ENCODE assay signal across 25 cellular contexts in the genomic region with DNA sequence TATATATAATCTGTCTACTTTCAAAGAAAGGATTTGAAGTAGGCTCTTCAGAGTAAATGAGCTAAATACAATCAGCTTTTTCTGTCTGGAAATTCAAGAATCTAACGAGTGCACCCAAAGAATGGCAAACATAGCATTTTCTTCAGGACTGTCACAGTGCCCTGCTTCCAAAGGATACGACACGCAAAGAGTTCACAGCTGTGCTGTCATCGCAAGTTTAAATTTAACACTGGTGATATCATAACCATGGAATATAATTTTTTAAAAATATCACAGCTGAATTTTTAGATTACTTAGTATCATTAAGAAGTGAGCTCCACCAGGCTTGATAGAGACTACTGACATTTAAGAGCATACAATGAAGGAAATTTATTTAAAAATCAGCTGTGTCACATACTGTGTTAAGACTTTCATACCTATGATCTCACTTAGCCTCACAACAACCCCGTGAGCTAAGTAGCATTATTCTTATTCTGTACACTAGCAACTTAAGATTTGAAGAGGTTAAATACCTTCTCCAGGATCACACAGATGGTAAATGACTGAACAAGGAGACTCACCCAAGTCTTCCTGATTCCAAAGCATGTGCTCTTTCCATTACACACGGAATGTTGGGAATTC. TPM values are rescaled to one million over a fixed set of nuclear protein-coding genes. Genes with fewer than 3 reads are reported as not detected.
"Had no signal": no experiment of that assay in that cellular context is flagged by ENCODE, and none has a peak within 500 bp of the region (broad histone marks: within the 10 kb centered on the region; RNA-seq: fewer than 3 reads in every experiment).

No MANE protein-coding gene starts in this region.

- H3K4me1 Mint-ChIP-seq: central memory CD8-positive, alpha-beta T cell; memory B cell; nephron progenitor cell; stimulated activated memory B cell treated with anti-CD40 and anti-IgM and Interleukin-4, amounts not matched to agents 10 μg/mL and 1 μg/mL and 100 μg/mL, for 72 hours had no signal

- H3K27me3 Mint-ChIP-seq: stimulated activated memory B cell treated with anti-CD40 and anti-IgM and Interleukin-4, amounts not matched to agents 10 μg/mL and 1 μg/mL and 100 μg/mL, for 72 hours had no signal

- DNase-seq: activated CD4-positive, alpha-beta T cell treated with anti-CD3 and anti-CD28 coated beads for 1 hour; activated CD4-positive, alpha-beta T cell treated with anti-CD3 and anti-CD28 coated beads, Interleukin-2, amount 50 U/mL, for 1 hour; activated CD8-positive, alpha-beta T cell treated with anti-CD3 and anti-CD28 coated beads, Interleukin-2, amount 10 ng/mL, durations not matched to agents 7 days and 5 days; activated gamma-delta T cell; activated naive CD4-positive, alpha-beta T cell treated with anti-CD3 and anti-CD28 coated beads, Interleukin-2, amount 50 U/mL, for 16 hours; colonic mucosa; dorsolateral prefrontal cortex; effector memory CD8-positive, alpha-beta T cell; nephron progenitor cell; pancreas; right lobe of liver; stimulated activated CD4-positive, alpha-beta T cell treated with anti-CD3 and anti-CD28 coated beads, Interleukin-15, amount 100 ng/mL, for 24 hours; stomach; T-helper 9 cell; upper lobe of left lung had no signal

- H3K27ac ChIP-seq: colonic mucosa, hepatocyte, pancreas, right lobe of liver, stomach, upper lobe of left lung had no signal

- H3K9me3 Mint-ChIP-seq: activated T-helper 1 cell treated with anti-CD3 and anti-CD28 coated beads, Interleukin-12 subunit alpha, Interleukin-12 subunit beta, Interleukin-2, Interleukin-4 antibody, amounts not matched to agents 30 ng/mL and 10 ng/mL and 1 ng/mL, durations not matched to agents 14 hours and 24 hours and 36 hours had no signal

- H3K9me3 ChIP-seq: colonic mucosa, pancreas, right lobe of liver, thoracic aorta, upper lobe of left lung had no signal

- H3K27ac Mint-ChIP-seq: activated CD8-positive, alpha-beta T cell treated with anti-CD3 and anti-CD28 coated beads, Interleukin-2, amount 10 ng/mL, durations not matched to agents 7 days and 5 days; activated T-helper 1 cell treated with anti-CD3 and anti-CD28 coated beads, Interleukin-12 subunit alpha, Interleukin-12 subunit beta, Interleukin-2, Interleukin-4 antibody, amounts not matched to agents 30 ng/mL and 10 ng/mL and 1 ng/mL, durations not matched to agents 14 hours and 24 hours and 36 hours; effector memory CD8-positive, alpha-beta T cell; memory B cell; stimulated activated memory B cell treated with anti-CD40 and anti-IgM and Interleukin-4, amounts not matched to agents 10 μg/mL and 1 μg/mL and 100 μg/mL, for 72 hours had no signal

- H3K4me2 ChIP-seq: hepatocyte, smooth muscle cell had no signal

- H3K4me1 ChIP-seq: colonic mucosa, pancreas, right lobe of liver, stomach, upper lobe of left lung had no signal

- H3K36me3 ChIP-seq: colonic mucosa, pancreas, right lobe of liver, stomach, thoracic aorta, upper lobe of left lung had no signal

- ATAC-seq: activated CD8-positive, alpha-beta T cell treated with anti-CD3 and anti-CD28 coated beads, Interleukin-2, amount 10 ng/mL, durations not matched to agents 7 days and 5 days; effector memory CD8-positive, alpha-beta T cell; esophagus mucosa; pancreas; right lobe of liver; stimulated activated memory B cell treated with anti-CD40 and anti-IgM and Interleukin-4, amounts not matched to agents 10 μg/mL and 1 μg/mL and 100 μg/mL, for 72 hours had no signal

- H2AFZ ChIP-seq: hepatocyte had no signal

- H3K4me3 Mint-ChIP-seq: activated CD8-positive, alpha-beta T cell treated with anti-CD3 and anti-CD28 coated beads, Interleukin-2, amount 10 ng/mL, durations not matched to agents 7 days and 5 days; activated T-helper 1 cell treated with anti-CD3 and anti-CD28 coated beads, Interleukin-12 subunit alpha, Interleukin-12 subunit beta, Interleukin-2, Interleukin-4 antibody, amounts not matched to agents 30 ng/mL and 10 ng/mL and 1 ng/mL, durations not matched to agents 14 hours and 24 hours and 36 hours; central memory CD8-positive, alpha-beta T cell; effector memory CD8-positive, alpha-beta T cell; memory B cell; nephron progenitor cell; stimulated activated memory B cell treated with anti-CD40 and anti-IgM and Interleukin-4, amounts not matched to agents 10 μg/mL and 1 μg/mL and 100 μg/mL, for 72 hours had no signal

- H3K27me3 ChIP-seq: colonic mucosa, dorsolateral prefrontal cortex, hepatocyte, pancreas, right lobe of liver, stomach, upper lobe of left lung had no signal

- H3K4me3 ChIP-seq: colonic mucosa, dorsolateral prefrontal cortex, hepatocyte, pancreas, right lobe of liver, smooth muscle cell, stomach, thoracic aorta, upper lobe of left lung had no signal

- H3K36me3 Mint-ChIP-seq: stimulated activated memory B cell treated with anti-CD40 and anti-IgM and Interleukin-4, amounts not matched to agents 10 μg/mL and 1 μg/mL and 100 μg/mL, for 72 hours had no signal

- H3K79me2 ChIP-seq: hepatocyte had no signal

- FAIRE-seq: endothelial cell of umbilical vein, pancreas had no signal

RNA-seq across cellular contexts. Expression of a gene that starts 46.2 kb away (rescaled TPM):
- total RNA-seq: activated CD8-positive, alpha-beta T cell treated with anti-CD3 and anti-CD28 coated beads, Interleukin-2, amount 10 ng/mL, durations not matched to agents 7 days and 5 days; activated T-helper 1 cell treated with anti-CD3 and anti-CD28 coated beads, Interleukin-12 subunit alpha, Interleukin-12 subunit beta, Interleukin-2, Interleukin-4 antibody, amounts not matched to agents 30 ng/mL and 10 ng/mL and 1 ng/mL, durations not matched to agents 14 hours and 24 hours and 36 hours; endothelial cell of umbilical vein; T-helper 1 cell treated with Interleukin-12 subunit alpha and Interleukin-12 subunit beta and Interleukin-4 antibody, amounts not matched to agents 30 ng/mL and 1 ng/mL, for 36 hours had no signal
